ENCODE assay signal across 22 cellular contexts in the genomic region with DNA sequence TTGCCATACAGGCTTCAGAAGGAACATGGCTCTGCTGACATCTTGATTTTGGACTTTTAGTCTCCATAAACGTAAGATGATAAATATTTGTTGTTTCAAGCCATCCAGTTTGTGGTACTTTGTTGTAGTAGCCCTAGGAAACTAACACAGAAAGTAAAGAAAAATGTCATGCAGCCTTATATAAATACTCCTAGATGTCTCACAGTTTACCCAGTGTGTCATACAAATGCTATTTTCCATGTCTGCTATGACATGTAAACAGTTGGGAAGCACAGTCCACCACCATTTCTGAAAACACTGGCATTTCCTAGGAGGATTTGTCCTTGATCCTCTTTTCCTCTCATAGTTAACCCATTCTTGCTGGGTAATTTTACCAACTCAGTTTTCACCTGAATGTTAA. TPM values are rescaled to one million over a fixed set of nuclear protein-coding genes. Genes with fewer than 3 reads are reported as not detected.
"Had no signal": no experiment of that assay in that cellular context is flagged by ENCODE, and none has a peak within 500 bp of the region (broad histone marks: within the 10 kb centered on the region; RNA-seq: fewer than 3 reads in every experiment).

No MANE protein-coding gene starts in this region.

- H3K9ac ChIP-seq: neural progenitor cell had no signal

- H3K4me2 ChIP-seq: neural progenitor cell had no signal

- H3K4me1 Mint-ChIP-seq: activated naive CD4-positive, alpha-beta T cell treated with anti-CD3 and anti-CD28 coated beads, Interleukin-2, amount 50 U/mL, for 24 hours had no signal

- H3K27ac Mint-ChIP-seq: activated naive CD4-positive, alpha-beta T cell treated with anti-CD3 and anti-CD28 coated beads, Interleukin-2, amount 50 U/mL, for 24 hours; brain; dendritic cell treated with granulocyte-macrophage colony-stimulating factor and Interleukin-4, amounts not matched to agents 40 ng/mL and 50 ng/mL, for 4 days; naive thymus-derived CD8-positive, alpha-beta T cell; neural progenitor cell; type B pancreatic cell had no signal

- H3K27me3 Mint-ChIP-seq: brain; dendritic cell treated with granulocyte-macrophage colony-stimulating factor and Interleukin-4, amounts not matched to agents 40 ng/mL and 50 ng/mL, for 4 days; type B pancreatic cell had no signal

- H3K27me3 ChIP-seq: gastrocnemius medialis, neural progenitor cell, vagina had no signal

- H3K36me3 Mint-ChIP-seq: activated naive CD4-positive, alpha-beta T cell treated with anti-CD3 and anti-CD28 coated beads, Interleukin-2, amount 50 U/mL, for 24 hours; brain; naive thymus-derived CD8-positive, alpha-beta T cell; neural progenitor cell; type B pancreatic cell had no signal

- H3K36me3 ChIP-seq: gastrocnemius medialis, neural progenitor cell, thoracic aorta, vagina had no signal

- H3K4me3 ChIP-seq: gastrocnemius medialis, neural progenitor cell, thoracic aorta, vagina had no signal

- H3K4me1 ChIP-seq: gastrocnemius medialis, vagina had no signal

- H3K9me3 Mint-ChIP-seq: activated naive CD4-positive, alpha-beta T cell treated with anti-CD3 and anti-CD28 coated beads, Interleukin-2, amount 50 U/mL, for 24 hours; dendritic cell treated with granulocyte-macrophage colony-stimulating factor and Interleukin-4, amounts not matched to agents 40 ng/mL and 50 ng/mL, for 4 days; neural progenitor cell; type B pancreatic cell had no signal

- H3K4me3 Mint-ChIP-seq: activated naive CD4-positive, alpha-beta T cell treated with anti-CD3 and anti-CD28 coated beads, Interleukin-2, amount 50 U/mL, for 24 hours; brain; dendritic cell treated with granulocyte-macrophage colony-stimulating factor and Interleukin-4, amounts not matched to agents 40 ng/mL and 50 ng/mL, for 4 days; naive thymus-derived CD8-positive, alpha-beta T cell; neural progenitor cell; type B pancreatic cell had no signal

- H3K27ac ChIP-seq: gastrocnemius medialis, neural progenitor cell, thoracic aorta, vagina had no signal

- ATAC-seq: esophagus mucosa; gastrocnemius medialis; left cardiac atrium; naive thymus-derived CD8-positive, alpha-beta T cell had no signal

- DNase-seq: activated CD4-positive, alpha-beta T cell treated with anti-CD3 and anti-CD28 coated beads for 1 hour; activated gamma-delta T cell treated with Interleukin-2 at 50 U/mL for 16 hours; activated T-cell treated with anti-CD3 and anti-CD28 coated beads, Interleukin-2, amount 50 U/mL, for 1 hour; aorta; caudate nucleus; effector CD8-positive, alpha-beta T cell; gastrocnemius medialis; islet precursor cell; left cardiac atrium; naive thymus-derived CD8-positive, alpha-beta T cell; stimulated activated CD4-positive, alpha-beta T cell treated with anti-CD3 and anti-CD28 coated beads, Interleukin-4, amount 100 ng/mL, for 24 hours; stimulated activated naive CD4-positive, alpha-beta T cell treated with Interleukin-2 at 50 U/mL for 16 hours; T-helper 9 cell had no signal

- H2AFZ ChIP-seq: neural progenitor cell had no signal

- H3K9me3 ChIP-seq: gastrocnemius medialis, thoracic aorta, vagina had no signal

RNA-seq across cellular contexts. Expression of gene ME1, which starts 30.6 kb away (rescaled TPM):
- polyA plus RNA-seq: naive thymus-derived CD8-positive, alpha-beta T cell had no signal

RNA-seq across cellular contexts. Expression of gene PRSS35, which starts 50.9 kb away (rescaled TPM):
- total RNA-seq: esophagus mucosa; naive thymus-derived CD8-positive, alpha-beta T cell; omental fat pad; vagina had no signal
- polyA plus RNA-seq: naive thymus-derived CD8-positive, alpha-beta T cell had no signal
